Comparison of ENCODE assay signal across 8 cellular contexts in genomic region chrX:91081873-91082272, GRCh38.
"Had no signal": no experiment of that assay in that cellular context is flagged by ENCODE, and none has a peak within 500 bp of the region (broad histone marks: within the 10 kb centered on the region; RNA-seq: fewer than 3 reads in every experiment).

No MANE protein-coding gene starts in this region.

- H3K4me3 ChIP-seq: GM12878 had no signal

- ATAC-seq: GM12878 had no signal

- FAIRE-seq: G401.6, GM12878, GM12891, GM12892, GM18507, GM19239 had no signal

- DNase-seq: GDM1, GF-D8 had no signal
